In the genomic region with DNA sequence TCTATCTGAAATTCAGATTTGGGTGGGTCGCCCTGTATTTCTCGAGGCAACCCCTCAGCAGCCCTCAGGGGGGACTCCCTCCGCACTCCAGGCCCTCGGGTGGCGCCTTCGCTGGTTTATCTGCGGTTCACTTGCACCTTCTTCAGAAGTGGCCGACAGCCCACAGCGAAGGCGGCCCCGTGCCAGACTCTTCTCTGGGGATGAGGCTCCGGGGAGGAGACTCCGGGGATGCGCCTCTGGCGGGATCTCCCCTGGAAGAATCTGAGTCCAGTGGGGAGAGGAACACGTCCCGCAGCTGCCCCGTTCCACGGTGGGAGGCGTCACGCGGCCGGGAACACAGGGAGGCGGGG, we compare ENCODE assay signal across 8 cellular contexts.
DNase-seq lines count a peak whose midpoint lies in the region; ATAC-seq and TF ChIP-seq lines count a peak whose summit lies in the region.

No MANE protein-coding gene starts in this region.

- 2 to 6% (median 4%) methylated on average over 23 to 24 of the region's 24 CpGs for WGBS in psoas muscle, 3 donors

- H3K27me3 ChIP-seq in psoas muscle (ENCODE audit: insufficient read depth in 3 of 3, low read length in 2 of 3): no peaks in the 10 kb centered on the region

- H3K27ac Mint-ChIP-seq in Calu3 (ENCODE audit: unreplicated experiment) (no peak overlapping the region), IgD-negative memory B cell (no peak overlapping the region)
- H3K27ac Mint-ChIP-seq in activated T-cell treated with anti-CD3 and anti-CD28 coated beads, Interleukin-2, amount 50 U/mL, for 72 hours: no peak overlapping the region

- H3K36me3 Mint-ChIP-seq in Calu3 (ENCODE audit: insufficient read depth, unreplicated experiment): peaks cover 9% of the 10 kb centered on the region
- H3K36me3 Mint-ChIP-seq in IgD-negative memory B cell: no peaks in the 10 kb centered on the region
- no peaks in the 10 kb centered on the region for H3K36me3 Mint-ChIP-seq in activated T-cell treated with anti-CD3 and anti-CD28 coated beads, Interleukin-2, amount 50 U/mL, for 72 hours (ENCODE audit: insufficient read depth in 2 of 2)

- TF ChIP-seq CTCF in Calu3 (IDR thresholded peaks at IDR 0.05; ENCODE audit: unreplicated experiment): no peak
- TF ChIP-seq CTCF in psoas muscle (IDR thresholded peaks at IDR 0.05): no peak

- intact Hi-C loops in Calu3 (cut with micrococcal nuclease; ENCODE audit: unreplicated experiment): loop anchor here (2.0 to 5.0 kb wide), 2 partner anchors 105 to 1127 kb away; a partner anchor contains a TSS
- intact Hi-C loops in Right ventricle myocardium superior (cut with DNase I): no loop called here
- intact Hi-C loops in psoas muscle (cut with DNase I): loop anchor here (2.0 to 5.0 kb wide), 2 partner anchors 1127 to 1130 kb away; no protein-coding TSS in a partner anchor

- CTCF ChIA-PET in Calu3 (lab: Charles Lee): interaction anchor here (0.7 to 2.0 kb wide), 14 partner anchors 10 to 1283 kb away, joined by 3 to 18 read pairs (median 6); a partner anchor contains a TSS

- H3K27me3 Mint-ChIP-seq in Calu3 (ENCODE audit: unreplicated experiment) (peaks cover 25% of the 10 kb centered on the region), IgD-negative memory B cell (peaks cover 2% of the 10 kb centered on the region)
- H3K27me3 Mint-ChIP-seq in activated T-cell treated with anti-CD3 and anti-CD28 coated beads, Interleukin-2, amount 50 U/mL, for 72 hours (ENCODE audit: low read depth): peaks cover 20% of the 10 kb centered on the region

- H3K4me1 Mint-ChIP-seq in Calu3 (ENCODE audit: low read depth, unreplicated experiment): no peaks in the 10 kb centered on the region
- H3K4me1 Mint-ChIP-seq in IgD-negative memory B cell: peaks cover 4 to 8% (median 5%) of the 10 kb centered on the region in 3 donors
- H3K4me1 Mint-ChIP-seq in activated T-cell treated with anti-CD3 and anti-CD28 coated beads, Interleukin-2, amount 50 U/mL, for 72 hours (ENCODE audit: low read depth): no peaks in the 10 kb centered on the region

- ATAC-seq in GM21526 (IDR thresholded peaks at IDR 0.05; ENCODE audit: low FRiP score, unreplicated experiment): peak; percentile 43
- peak; percentile 47 to 61 for ATAC-seq in activated T-cell treated with anti-CD3 and anti-CD28 coated beads, Interleukin-2, amount 50 U/mL, for 72 hours (replicated peaks in 1 of 2)
- ATAC-seq in Right ventricle myocardium superior (ENCODE audit: poor library complexity): peak; percentile 63
- peak; percentile 27 to 62 (median 58) for ATAC-seq in psoas muscle

- DNase-seq in Calu3: peak; percentile 31
- DNase-seq in activated T-cell treated with anti-CD3 and anti-CD28 coated beads, Interleukin-2, amount 50 U/mL, for 72 hours: peak in 1 of 2 donors; percentile 46
- DNase-seq in Right ventricle myocardium superior: peak; percentile 69
- DNase-seq in psoas muscle: no peak
- no peak for DNase-seq in stimulated activated naive CD4-positive, alpha-beta T cell treated with Interleukin-2 at 50 U/mL for 16 hours (lab: John Stamatoyannopoulos, UW)
- no peak for DNase-seq in AG20443 (ENCODE audit: low spot score)

- peak overlapping the region; percentile 76 for H3K4me3 Mint-ChIP-seq in Calu3 (ENCODE audit: low read depth, unreplicated experiment)
- H3K4me3 Mint-ChIP-seq in IgD-negative memory B cell: peak overlapping the region; percentile 82 to 91 (median 84)
- H3K4me3 Mint-ChIP-seq in activated T-cell treated with anti-CD3 and anti-CD28 coated beads, Interleukin-2, amount 50 U/mL, for 72 hours: peak overlapping the region; percentile 82

- no TSS peak for BruUV-seq in Calu3 (replicated peaks; lab: Mats Ljungman, UMichigan)

- no peaks in the 10 kb centered on the region for H3K4me1 ChIP-seq in psoas muscle

- no peaks in the 10 kb centered on the region for H3K9me3 Mint-ChIP-seq in Calu3 (ENCODE audit: low read depth, unreplicated experiment)
- no peaks in the 10 kb centered on the region for H3K9me3 Mint-ChIP-seq in IgD-negative memory B cell
- H3K9me3 Mint-ChIP-seq in activated T-cell treated with anti-CD3 and anti-CD28 coated beads, Interleukin-2, amount 50 U/mL, for 72 hours: no peaks in the 10 kb centered on the region

- no peaks in the 10 kb centered on the region for H3K36me3 ChIP-seq in psoas muscle (ENCODE audit: insufficient read depth in 1 of 2, low read depth in 1 of 2)

- H3K27ac ChIP-seq in psoas muscle: no peak overlapping the region

- H3K4me3 ChIP-seq in psoas muscle: peak overlapping the region; percentile 71

- no peaks in the 10 kb centered on the region for H3K9me3 ChIP-seq in psoas muscle

Comparison
In these comparisons a context has a peak if more than half of its experiments do, and no peak if none do; other contexts are left out.
1. DNase-seq: peak in Calu3 (single experiment) and Right ventricle myocardium superior (single experiment); none in psoas muscle (0 of 2), stimulated activated naive CD4-positive, alpha-beta T cell treated with Interleukin-2 at 50 U/mL for 16 hours (single experiment) and AG20443 (single experiment).
2. Peak in every context shown above with its lines, with median percentiles within 50 percentile points of each other: H3K4me3 Mint-ChIP-seq and ATAC-seq.